In genomic region chr13:99981115-99982020, GRCh38 we compare ENCODE assay signal across 8 cellular contexts. TPM values are rescaled to one million over a fixed set of nuclear protein-coding genes. Genes with fewer than 3 reads are reported as not detected.
DNase-seq lines count a peak whose midpoint lies in the region; ATAC-seq and TF ChIP-seq lines count a peak whose summit lies in the region.

Gene ZIC2 (plus strand): TSS chr13:99981784. CDS start chr13:99982065, 281 bp downstream.

- intact Hi-C loops in activated CD4-positive, alpha-beta T cell treated with anti-CD3 and anti-CD28 coated beads, Interleukin-2, amount 10 ng/mL, durations not matched to agents 24 days and 14 days (cut with micrococcal nuclease) = loop anchor here (1.0 kb wide), 1 partner anchor 8 kb away; no protein-coding TSS in a partner anchor
- intact Hi-C loops in activated T-helper 1 cell treated with anti-CD3 and anti-CD28 coated beads, Interleukin-12 subunit alpha, Interleukin-12 subunit beta, Interleukin-2, Interleukin-4 antibody, amounts not matched to agents 30 ng/mL and 10 ng/mL and 1 ng/mL, durations not matched to agents 14 hours and 24 hours and 36 hours (cut with micrococcal nuclease) = no loop called here
- intact Hi-C loops in left ventricle myocardium inferior (cut with micrococcal nuclease) (no loop called here), gastrocnemius medialis (cut with DNase I; ENCODE audit: low total_unique reads) (loop anchor here (10.0 kb wide), 1 partner anchor 327 kb away; no protein-coding TSS in a partner anchor)

- ATAC-seq in gastrocnemius medialis (peak; percentile 18 to 35), GM21786 (IDR thresholded peaks at IDR 0.05; ENCODE audit: unreplicated experiment) (no peak)

- in situ Hi-C loops in gastrocnemius medialis (cut with MboI; ENCODE audit: low sequenced_read_pairs in 4 of 4) = no loop called here

- H3K9me3 ChIP-seq in left ventricle myocardium inferior (replicated peaks) (no peaks in the 10 kb centered on the region), gastrocnemius medialis (no peaks in the 10 kb centered on the region)

- H3K27ac ChIP-seq in left ventricle myocardium inferior (replicated peaks) (no peak within 1 kb of the TSS), gastrocnemius medialis (no peak within 1 kb of the TSS)

- H3K4me3 Mint-ChIP-seq in activated CD4-positive, alpha-beta T cell treated with anti-CD3 and anti-CD28 coated beads, Interleukin-2, amount 10 ng/mL, durations not matched to agents 24 days and 14 days = peak within 1 kb of the TSS; percentile 61
- peak within 1 kb of the TSS; percentile 61 for H3K4me3 Mint-ChIP-seq in activated T-helper 1 cell treated with anti-CD3 and anti-CD28 coated beads, Interleukin-12 subunit alpha, Interleukin-12 subunit beta, Interleukin-2, Interleukin-4 antibody, amounts not matched to agents 30 ng/mL and 10 ng/mL and 1 ng/mL, durations not matched to agents 14 hours and 24 hours and 36 hours

- TF ChIP-seq POLR2A in gastrocnemius medialis (IDR thresholded peaks at IDR 0.05) = no peak

- no peak within 1 kb of the TSS for H3K27ac Mint-ChIP-seq in activated CD4-positive, alpha-beta T cell treated with anti-CD3 and anti-CD28 coated beads, Interleukin-2, amount 10 ng/mL, durations not matched to agents 24 days and 14 days
- H3K27ac Mint-ChIP-seq in activated T-helper 1 cell treated with anti-CD3 and anti-CD28 coated beads, Interleukin-12 subunit alpha, Interleukin-12 subunit beta, Interleukin-2, Interleukin-4 antibody, amounts not matched to agents 30 ng/mL and 10 ng/mL and 1 ng/mL, durations not matched to agents 14 hours and 24 hours and 36 hours = peak within 1 kb of the TSS; percentile 73

- H3K4me1 ChIP-seq in left ventricle myocardium inferior = peaks cover 46% of the 10 kb centered on the region
- peaks cover 13 to 24% of the 10 kb centered on the region in 2 donors for H3K4me1 ChIP-seq in gastrocnemius medialis

- no peak for TF ChIP-seq CTCF in left ventricle myocardium inferior (IDR thresholded peaks at IDR 0.05; ENCODE audit: borderline replicate concordance)
- no peak for TF ChIP-seq CTCF in gastrocnemius medialis (IDR thresholded peaks at IDR 0.05 in 4 of 5, conservative IDR thresholded peaks at IDR 0.05 in 1 of 5)

- H3K36me3 ChIP-seq in left ventricle myocardium inferior = no peaks in the 10 kb centered on the region
- no peaks in the 10 kb centered on the region for H3K36me3 ChIP-seq in gastrocnemius medialis

- peaks cover 100% of the 10 kb centered on the region for H3K27me3 ChIP-seq in left ventricle myocardium inferior (ENCODE audit: low read depth)
- H3K27me3 ChIP-seq in gastrocnemius medialis = peaks cover 88 to 92% (median 90%) of the 10 kb centered on the region in 3 donors

- H3K9me3 Mint-ChIP-seq in activated CD4-positive, alpha-beta T cell treated with anti-CD3 and anti-CD28 coated beads, Interleukin-2, amount 10 ng/mL, durations not matched to agents 24 days and 14 days = peaks cover 15% of the 10 kb centered on the region
- no peaks in the 10 kb centered on the region for H3K9me3 Mint-ChIP-seq in activated T-helper 1 cell treated with anti-CD3 and anti-CD28 coated beads, Interleukin-12 subunit alpha, Interleukin-12 subunit beta, Interleukin-2, Interleukin-4 antibody, amounts not matched to agents 30 ng/mL and 10 ng/mL and 1 ng/mL, durations not matched to agents 14 hours and 24 hours and 36 hours

- peaks cover 9% of the 10 kb centered on the region for H3K36me3 Mint-ChIP-seq in activated CD4-positive, alpha-beta T cell treated with anti-CD3 and anti-CD28 coated beads, Interleukin-2, amount 10 ng/mL, durations not matched to agents 24 days and 14 days (ENCODE audit: low read depth)
- no peaks in the 10 kb centered on the region for H3K36me3 Mint-ChIP-seq in activated T-helper 1 cell treated with anti-CD3 and anti-CD28 coated beads, Interleukin-12 subunit alpha, Interleukin-12 subunit beta, Interleukin-2, Interleukin-4 antibody, amounts not matched to agents 30 ng/mL and 10 ng/mL and 1 ng/mL, durations not matched to agents 14 hours and 24 hours and 36 hours (ENCODE audit: low read depth)

- H3K4me1 Mint-ChIP-seq in activated CD4-positive, alpha-beta T cell treated with anti-CD3 and anti-CD28 coated beads, Interleukin-2, amount 10 ng/mL, durations not matched to agents 24 days and 14 days = peaks cover 12% of the 10 kb centered on the region
- peaks cover 16% of the 10 kb centered on the region for H3K4me1 Mint-ChIP-seq in activated T-helper 1 cell treated with anti-CD3 and anti-CD28 coated beads, Interleukin-12 subunit alpha, Interleukin-12 subunit beta, Interleukin-2, Interleukin-4 antibody, amounts not matched to agents 30 ng/mL and 10 ng/mL and 1 ng/mL, durations not matched to agents 14 hours and 24 hours and 36 hours (ENCODE audit: low read depth)

- DNase-seq in activated CD4-positive, alpha-beta T cell treated with anti-CD3 and anti-CD28 coated beads, Interleukin-2, amount 10 ng/mL, durations not matched to agents 24 days and 14 days = peak; percentile 77
- DNase-seq in activated CD4-positive, alpha-beta T cell treated with anti-CD3 and anti-CD28 coated beads for 48 hours = no peak
- peak; percentile 74 for DNase-seq in NCI-H2107 (lab: John Stamatoyannopoulos, UW)
- no peak for DNase-seq in activated T-helper 1 cell treated with anti-CD3 and anti-CD28 coated beads, Interleukin-12 subunit alpha, Interleukin-12 subunit beta, Interleukin-2, Interleukin-4 antibody, amounts not matched to agents 30 ng/mL and 10 ng/mL and 1 ng/mL, durations not matched to agents 14 hours and 24 hours and 36 hours (ENCODE audit: low spot score)
- DNase-seq in left ventricle myocardium inferior = no peak
- no peak for DNase-seq in gastrocnemius medialis
- no peak for DNase-seq in stimulated activated CD4-positive, alpha-beta T cell treated with anti-CD3 and anti-CD28 coated beads, Interleukin-4, amount 100 ng/mL, for 24 hours

- H3K27me3 Mint-ChIP-seq in activated CD4-positive, alpha-beta T cell treated with anti-CD3 and anti-CD28 coated beads, Interleukin-2, amount 10 ng/mL, durations not matched to agents 24 days and 14 days = peaks cover 61% of the 10 kb centered on the region
- H3K27me3 Mint-ChIP-seq in activated T-helper 1 cell treated with anti-CD3 and anti-CD28 coated beads, Interleukin-12 subunit alpha, Interleukin-12 subunit beta, Interleukin-2, Interleukin-4 antibody, amounts not matched to agents 30 ng/mL and 10 ng/mL and 1 ng/mL, durations not matched to agents 14 hours and 24 hours and 36 hours (ENCODE audit: insufficient read depth) = peaks cover 60% of the 10 kb centered on the region

- H3K4me3 ChIP-seq in left ventricle myocardium inferior (peak within 1 kb of the TSS; percentile 68), gastrocnemius medialis (peak within 1 kb of the TSS; percentile 51 to 62 (median 54))

RNA-seq across cellular contexts. Expression of gene ZIC2, which starts in this region (rescaled TPM):
- total RNA-seq in activated CD4-positive, alpha-beta T cell treated with anti-CD3 and anti-CD28 coated beads, Interleukin-2, amount 10 ng/mL, durations not matched to agents 24 days and 14 days = 0.07 TPM in 1 of 2 replicates, not detected in the other
- total RNA-seq in activated T-helper 1 cell treated with anti-CD3 and anti-CD28 coated beads, Interleukin-12 subunit alpha, Interleukin-12 subunit beta, Interleukin-2, Interleukin-4 antibody, amounts not matched to agents 30 ng/mL and 10 ng/mL and 1 ng/mL, durations not matched to agents 14 hours and 24 hours and 36 hours = 0.08 and 0.10 TPM in 2 replicates
- total RNA-seq in left ventricle myocardium inferior = not detected
- total RNA-seq in gastrocnemius medialis = not detected

Comparison
In these comparisons a context has a peak if more than half of its experiments do, and no peak if none do; other contexts are left out.
1. Peak in DNase-seq in activated CD4-positive, alpha-beta T cell treated with anti-CD3 and anti-CD28 coated beads, Interleukin-2, amount 10 ng/mL, durations not matched to agents 24 days and 14 days; RNA of the gene not detected or under 1 TPM.
2. Peak in ATAC-seq and H3K4me3 ChIP-seq in gastrocnemius medialis; RNA of the gene not detected or under 1 TPM.
3. intact Hi-C loops: an anchor here in activated CD4-positive, alpha-beta T cell treated with anti-CD3 and anti-CD28 coated beads, Interleukin-2, amount 10 ng/mL, durations not matched to agents 24 days and 14 days (1.0 kb wide) and gastrocnemius medialis (10.0 kb wide); none called in activated T-helper 1 cell treated with anti-CD3 and anti-CD28 coated beads, Interleukin-12 subunit alpha, Interleukin-12 subunit beta, Interleukin-2, Interleukin-4 antibody, amounts not matched to agents 30 ng/mL and 10 ng/mL and 1 ng/mL, durations not matched to agents 14 hours and 24 hours and 36 hours and left ventricle myocardium inferior.